Comparison of ENCODE assay signal across 27 cellular contexts in genomic region chr20:44357020-44357419, GRCh38. TPM values are rescaled to one million over a fixed set of nuclear protein-coding genes. Genes with fewer than 3 reads are reported as not detected.
"Had no signal": no experiment of that assay in that cellular context is flagged by ENCODE, and none has a peak within 500 bp of the region (broad histone marks: within the 10 kb centered on the region; RNA-seq: fewer than 3 reads in every experiment).

No MANE protein-coding gene starts in this region.

- H3K27me3 ChIP-seq: breast epithelium, ovary, thyroid gland, uterus had no signal

- FAIRE-seq: kidney had no signal

- H3K4me3 ChIP-seq: breast epithelium, ovary, thyroid gland, uterus had no signal

- H3K36me3 ChIP-seq: breast epithelium, ovary, sigmoid colon, thyroid gland, uterus had no signal

- ATAC-seq: activated CD4-positive, CD25-positive, alpha-beta regulatory T cell treated with anti-CD3 and anti-CD28 coated beads, Interleukin-2, amount 50 U/mL, for 24 hours; activated CD8-positive, alpha-beta T cell treated with anti-CD3 and anti-CD28 coated beads, Interleukin-2, amount 10 ng/mL, durations not matched to agents 7 days and 5 days; foreskin keratinocyte; SK-N-SH treated with all-trans-retinoic acid at 6 μM for 48 hours; stimulated activated naive B cell treated with anti-CD40 and anti-IgM and Interleukin-4, amounts not matched to agents 10 μg/mL and 1 μg/mL and 100 μg/mL, for 72 hours had no signal

- H3K4me1 ChIP-seq: breast epithelium, foreskin keratinocyte, sigmoid colon, thyroid gland, uterus had no signal

- H3K27ac ChIP-seq: breast epithelium, epithelial cell of prostate, foreskin keratinocyte, ovary, sigmoid colon, thyroid gland, uterus had no signal

- H3K9me3 ChIP-seq: breast epithelium, ovary, sigmoid colon, thyroid gland, uterus had no signal

- DNase-seq: activated CD4-positive, alpha-beta T cell treated with anti-CD3 and anti-CD28 coated beads, Interleukin-2, amount 10 ng/mL, durations not matched to agents 7 days and 5 days; activated CD8-positive, alpha-beta T cell treated with anti-CD3 and anti-CD28 coated beads, Interleukin-2, amount 10 ng/mL, durations not matched to agents 7 days and 5 days; activated naive CD4-positive, alpha-beta T cell treated with Interleukin-2 at 50 U/mL for 16 hours; activated naive CD8-positive, alpha-beta T cell treated with anti-CD3 and anti-CD28 coated beads, Interleukin-2, amount 10 ng/mL, durations not matched to agents 7 days and 5 days; activated T-cell treated with anti-CD3 and anti-CD28 coated beads, Interleukin-2, amount 50 U/mL, for 24 hours; aorta; effector memory CD4-positive, alpha-beta T cell; foreskin keratinocyte; kidney; mammary epithelial cell; naive B cell; sigmoid colon; stimulated activated naive B cell treated with anti-CD40 and anti-IgM and Interleukin-4, amounts not matched to agents 10 μg/mL and 1 μg/mL and 100 μg/mL, for 72 hours; T-helper 1 cell; T-helper 9 cell; thyroid gland had no signal

RNA-seq across cellular contexts. Expression of gene HNF4A, which starts 1.5 kb away (rescaled TPM):
- total RNA-seq: activated CD4-positive, alpha-beta T cell treated with anti-CD3 and anti-CD28 coated beads, Interleukin-2, amount 10 ng/mL, durations not matched to agents 7 days and 5 days; activated CD8-positive, alpha-beta T cell treated with anti-CD3 and anti-CD28 coated beads, Interleukin-2, amount 10 ng/mL, durations not matched to agents 7 days and 5 days; activated naive CD8-positive, alpha-beta T cell treated with anti-CD3 and anti-CD28 coated beads, Interleukin-2, amount 10 ng/mL, durations not matched to agents 7 days and 5 days; activated T-helper 2 cell treated with anti-CD3 and anti-CD28 coated beads, Interferon-gamma antibody, Interleukin-2, Interleukin-4, amounts not matched to agents 10 μg/mL and 5 μg/mL and 100 μg/mL, durations not matched to agents 14 hours and 24 hours and 36 hours; aorta; foreskin keratinocyte; mammary epithelial cell; neural crest cell; pulmonary artery endothelial cell; thyroid gland had no signal
- polyA plus RNA-seq: foreskin keratinocyte had no signal

RNA-seq across cellular contexts. Expression of gene R3HDML, which starts 20.2 kb away (rescaled TPM):
- total RNA-seq: activated CD4-positive, alpha-beta T cell treated with anti-CD3 and anti-CD28 coated beads, Interleukin-2, amount 10 ng/mL, durations not matched to agents 7 days and 5 days; activated CD8-positive, alpha-beta T cell treated with anti-CD3 and anti-CD28 coated beads, Interleukin-2, amount 10 ng/mL, durations not matched to agents 7 days and 5 days; activated naive CD8-positive, alpha-beta T cell treated with anti-CD3 and anti-CD28 coated beads, Interleukin-2, amount 10 ng/mL, durations not matched to agents 7 days and 5 days; activated T-helper 2 cell treated with anti-CD3 and anti-CD28 coated beads, Interferon-gamma antibody, Interleukin-2, Interleukin-4, amounts not matched to agents 10 μg/mL and 5 μg/mL and 100 μg/mL, durations not matched to agents 14 hours and 24 hours and 36 hours; aorta; breast epithelium; cerebellum; foreskin keratinocyte; kidney; left lobe of liver; mammary epithelial cell; neural crest cell; ovary; pulmonary artery endothelial cell; sigmoid colon; thyroid gland; uterus had no signal
- polyA plus RNA-seq: aorta, foreskin keratinocyte, mammary epithelial cell, ovary, sigmoid colon had no signal
